In genomic region chr14:105481886-105482454, GRCh38 we compare ENCODE assay signal across 7 cellular contexts. TPM values are rescaled to one million over a fixed set of nuclear protein-coding genes. Genes with fewer than 3 reads are reported as not detected.
A peak's percentile ranks its signal among the peaks of the same experiment; 100 is the strongest.
DNase-seq lines count a peak whose midpoint lies in the region; ATAC-seq and TF ChIP-seq lines count a peak whose summit lies in the region.

No MANE protein-coding gene starts in this region.

- POLR2A ChIA-PET in activated CD4-positive, alpha-beta T cell treated with anti-CD3 and anti-CD28 coated beads, Interleukin-2, amount 10 ng/mL, durations not matched to agents 7 days and 5 days (lab: Charles Lee) = interaction anchor here (1.0 kb wide), 1 partner anchor 10 kb away, joined by 3 read pairs; the partner anchor contains the start of gene TEDC1

- H3K9me3 Mint-ChIP-seq in activated CD4-positive, alpha-beta T cell treated with anti-CD3 and anti-CD28 coated beads, Interleukin-2, amount 10 ng/mL, durations not matched to agents 7 days and 5 days = no peaks in the 10 kb centered on the region

- peak overlapping the region; percentile 34 for H3K4me3 ChIP-seq in colonic mucosa

- H3K36me3 ChIP-seq in colonic mucosa = no peaks in the 10 kb centered on the region

- CTCF ChIA-PET in activated CD4-positive, alpha-beta T cell treated with anti-CD3 and anti-CD28 coated beads, Interleukin-2, amount 10 ng/mL, durations not matched to agents 7 days and 5 days (lab: Charles Lee) = interaction anchor here (1.5 to 4.0 kb wide), 8 partner anchors 9 to 181 kb away, joined by 3 to 69 read pairs (median 8); partner anchors contain the start of gene TEDC1

- DNase-seq in NCI-H510A (lab: John Stamatoyannopoulos, UW) (peak; percentile 83), colonic mucosa (peak; percentile 97), left lobe of liver (ENCODE audit: low spot score) (peak; percentile 93)
- peak; percentile 98 for DNase-seq in activated CD4-positive, alpha-beta T cell treated with anti-CD3 and anti-CD28 coated beads, Interleukin-2, amount 10 ng/mL, durations not matched to agents 7 days and 5 days
- peak; percentile 88 to 91 for DNase-seq in stimulated activated CD4-positive, alpha-beta T cell treated with anti-CD3 and anti-CD28 coated beads, Interleukin-2, amount 100 ng/mL, for 24 hours

- H3K27me3 Mint-ChIP-seq in activated CD4-positive, alpha-beta T cell treated with anti-CD3 and anti-CD28 coated beads, Interleukin-2, amount 10 ng/mL, durations not matched to agents 7 days and 5 days = peaks cover 19% of the 10 kb centered on the region

- peak; percentile 44 for ATAC-seq in GM18858 (IDR thresholded peaks at IDR 0.05; ENCODE audit: unreplicated experiment)
- ATAC-seq in HG03439 (IDR thresholded peaks at IDR 0.05; ENCODE audit: unreplicated experiment) = peak; percentile 50
- peak; percentile 64 for ATAC-seq in left lobe of liver

- H3K4me3 Mint-ChIP-seq in activated CD4-positive, alpha-beta T cell treated with anti-CD3 and anti-CD28 coated beads, Interleukin-2, amount 10 ng/mL, durations not matched to agents 7 days and 5 days = peak overlapping the region; percentile 58

- peak overlapping the region; percentile 90 for H3K27ac ChIP-seq in colonic mucosa

- peaks cover 38% of the 10 kb centered on the region for H3K27me3 ChIP-seq in colonic mucosa

- H3K9me3 ChIP-seq in colonic mucosa = no peaks in the 10 kb centered on the region

- TF ChIP-seq CTCF in colonic mucosa (IDR thresholded peaks at IDR 0.05) = no peak

- peaks cover 52% of the 10 kb centered on the region for H3K4me1 Mint-ChIP-seq in activated CD4-positive, alpha-beta T cell treated with anti-CD3 and anti-CD28 coated beads, Interleukin-2, amount 10 ng/mL, durations not matched to agents 7 days and 5 days

- peak overlapping the region; percentile 98 for H3K27ac Mint-ChIP-seq in activated CD4-positive, alpha-beta T cell treated with anti-CD3 and anti-CD28 coated beads, Interleukin-2, amount 10 ng/mL, durations not matched to agents 7 days and 5 days

- peak overlapping the region; percentile 69 to 79 for H3K9ac ChIP-seq in colonic mucosa (ENCODE audit: low read depth in 2 of 2, low read length in 2 of 2)

- peaks cover 28% of the 10 kb centered on the region for H3K4me1 ChIP-seq in colonic mucosa

- peaks cover 4% of the 10 kb centered on the region for H3K36me3 Mint-ChIP-seq in activated CD4-positive, alpha-beta T cell treated with anti-CD3 and anti-CD28 coated beads, Interleukin-2, amount 10 ng/mL, durations not matched to agents 7 days and 5 days (ENCODE audit: low read depth)

- intact Hi-C loops in colonic mucosa (cut with DNase I) = no loop called here

RNA-seq across cellular contexts. Expression of gene CRIP1, which starts 4.7 kb away (rescaled TPM):
- total RNA-seq in activated CD4-positive, alpha-beta T cell treated with anti-CD3 and anti-CD28 coated beads, Interleukin-2, amount 10 ng/mL, durations not matched to agents 7 days and 5 days = 100 to 1,000 TPM; 702 to 753 TPM
- 100 to 1,000 TPM in 1 of 2 donors, 10 to 100 TPM in 1; 97.1 to 220 TPM for total RNA-seq in colonic mucosa
- total RNA-seq in left lobe of liver = 3.2 TPM

RNA-seq across cellular contexts. Expression of gene CRIP2, which starts 7.3 kb away (rescaled TPM):
- 1 to 10 TPM in 1 of 2 experiments, under 1 TPM in 1; 0.64 to 1.8 TPM for total RNA-seq in activated CD4-positive, alpha-beta T cell treated with anti-CD3 and anti-CD28 coated beads, Interleukin-2, amount 10 ng/mL, durations not matched to agents 7 days and 5 days
- total RNA-seq in colonic mucosa (10 to 100 TPM; 11.3 to 20.3 TPM), left lobe of liver (23.8 TPM)

RNA-seq across cellular contexts. Expression of gene TEDC1, which starts 9.1 kb away (rescaled TPM):
- 10 to 100 TPM; 40.7 to 53.2 TPM for total RNA-seq in activated CD4-positive, alpha-beta T cell treated with anti-CD3 and anti-CD28 coated beads, Interleukin-2, amount 10 ng/mL, durations not matched to agents 7 days and 5 days
- total RNA-seq in colonic mucosa (10 to 100 TPM; 15.0 to 55.7 TPM), left lobe of liver (10.6 TPM)

RNA-seq across cellular contexts. Expression of gene TMEM121, which starts 44.4 kb away (rescaled TPM):
- total RNA-seq in activated CD4-positive, alpha-beta T cell treated with anti-CD3 and anti-CD28 coated beads, Interleukin-2, amount 10 ng/mL, durations not matched to agents 7 days and 5 days = 1 to 10 TPM; 4.6 TPM
- total RNA-seq in colonic mucosa (under 1 TPM; 0.82 TPM), left lobe of liver (4.4 TPM)

Comparison
In these comparisons a context has a peak if more than half of its experiments do, and no peak if none do; other contexts are left out.
1. Peak in every context shown above with its lines: DNase-seq, ATAC-seq, H3K4me3 ChIP-seq and H3K27ac ChIP-seq.
2. RNA of gene CRIP1, which starts 4.7 kb away (total RNA-seq): 702 to 753 TPM in activated CD4-positive, alpha-beta T cell treated with anti-CD3 and anti-CD28 coated beads, Interleukin-2, amount 10 ng/mL, durations not matched to agents 7 days and 5 days and 97.1 to 220 TPM in colonic mucosa; 3.2 TPM in left lobe of liver (single experiment); every median in the first group is over 10 times any median in the second.